ENCODE assay signal across 19 cellular contexts in the genomic region with DNA sequence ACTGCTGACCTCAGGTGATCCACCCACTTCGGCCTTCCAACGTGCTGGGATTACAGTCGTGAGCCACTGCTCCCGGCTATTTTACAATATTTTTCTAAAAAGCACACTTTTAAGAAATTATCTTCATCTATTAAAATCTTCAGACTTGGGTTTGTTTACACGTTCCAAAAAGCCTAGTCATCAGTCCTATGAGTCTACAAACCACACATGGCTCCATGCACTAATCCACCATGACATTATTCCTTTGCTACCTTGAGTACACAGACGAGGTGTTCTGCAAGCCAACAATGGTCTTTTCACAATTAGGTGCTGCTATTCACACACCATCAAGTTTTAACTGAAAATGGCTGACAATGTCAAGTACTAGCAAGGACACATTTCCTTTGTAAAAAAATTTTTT. TPM values are rescaled to one million over a fixed set of nuclear protein-coding genes. Genes with fewer than 3 reads are reported as not detected.
A peak's percentile ranks its signal among the peaks of the same experiment; 100 is the strongest.
DNase-seq lines count a peak whose midpoint lies in the region; TF ChIP-seq lines count a peak whose summit lies in the region.
"Had no signal": no experiment of that assay in that cellular context is flagged by ENCODE, and none has a peak within 500 bp of the region (broad histone marks: within the 10 kb centered on the region; RNA-seq: fewer than 3 reads in every experiment).

No MANE protein-coding gene starts in this region.

- H3K27ac ChIP-seq in adrenal gland = no peak overlapping the region
- H3K27ac ChIP-seq: HL-60, KMS-11 had no signal

- DNase-seq in AG08396 (ENCODE audit: low spot score) (peak; percentile 39), HT1080 (ENCODE audit: low read depth) (peak; percentile 41), amniotic epithelial cell (ENCODE audit: low read depth) (peak; percentile 23), iris pigment epithelial cell (ENCODE audit: low read depth) (peak; percentile 46), type B pancreatic cell (ENCODE audit: extremely low spot score, unreplicated experiment) (no peak), cardiac septum (ENCODE audit: low spot score) (no peak), adrenal gland (no peak)
- DNase-seq: ACHN; BE2C; CD4-positive, alpha-beta memory T cell; MM.1S; NCI-H1105; NCI-H187; NCI-H2171; NCI-H446 treated with DMSO at 0.1 percent for 48 hours; NCI-H748 treated with DMSO at 0.1 percent for 48 hours; SIG-M5 had no signal

- H3K36me3 ChIP-seq in adrenal gland (replicated peaks in 1 of 2) = no peaks in the 10 kb centered on the region
- H3K36me3 ChIP-seq: BE2C had no signal

- intact Hi-C loops in cardiac septum (cut with DNase I) = no loop called here
- intact Hi-C loops in adrenal gland (cut with DNase I) = no loop called here

- no peak overlapping the region for H3K4me3 Mint-ChIP-seq in type B pancreatic cell
- H3K4me3 Mint-ChIP-seq: CD4-positive, alpha-beta memory T cell had no signal

- no peaks in the 10 kb centered on the region for H3K9me3 ChIP-seq in adrenal gland (replicated peaks in 1 of 3)
- H3K9me3 ChIP-seq: BE2C had no signal

- no peak for TF ChIP-seq POLR2A in adrenal gland (IDR thresholded peaks at IDR 0.05)

- H3K27ac Mint-ChIP-seq in type B pancreatic cell = no peak overlapping the region
- H3K27ac Mint-ChIP-seq: CD4-positive, alpha-beta memory T cell had no signal

- no peaks in the 10 kb centered on the region for H3K4me1 Mint-ChIP-seq in type B pancreatic cell (ENCODE audit: unreplicated experiment)

- H3K4me3 ChIP-seq in adrenal gland = no peak overlapping the region

- WGBS in adrenal gland, 4 donors = 70 to 77% (median 75%) methylated on average over 6 of the region's 6 CpGs

- TF ChIP-seq CTCF in type B pancreatic cell (conservative IDR thresholded peaks at IDR 0.05) (no peak), adrenal gland (IDR thresholded peaks at IDR 0.05) (no peak)

- no peaks in the 10 kb centered on the region for H3K4me1 ChIP-seq in adrenal gland (replicated peaks in 1 of 2)
- H3K4me1 ChIP-seq: BE2C had no signal

- no peaks in the 10 kb centered on the region for H3K36me3 Mint-ChIP-seq in type B pancreatic cell
- H3K36me3 Mint-ChIP-seq: CD4-positive, alpha-beta memory T cell had no signal

- H3K27me3 Mint-ChIP-seq in type B pancreatic cell = no peaks in the 10 kb centered on the region

- no peaks in the 10 kb centered on the region for H3K27me3 ChIP-seq in adrenal gland
- H3K27me3 ChIP-seq: BE2C had no signal

- H3K9me3 Mint-ChIP-seq in type B pancreatic cell = no peaks in the 10 kb centered on the region

RNA-seq across cellular contexts. Expression of gene TRPM6, which starts 41.0 kb away (rescaled TPM):
- total RNA-seq in HT1080 (2014; rRNA removed; shearing (Covaris generic)) = 0.02 TPM in 1 of 2 replicates, not detected in the other
- polyA plus RNA-seq in HT1080 (2015; cell fraction: cytosol; rRNA removed) = 0.02 TPM in 1 of 2 replicates, not detected in the other
- 0.03 and 0.08 TPM in 2 replicates for polyA plus RNA-seq in HT1080 (2015; cell fraction: nucleus; rRNA removed)
- 1.4 and 16.9 TPM in 2 replicates for total RNA-seq in type B pancreatic cell (ENCODE audit: low replicate concordance)
- total RNA-seq in cardiac septum = 0.32 TPM
- total RNA-seq in adrenal gland = under 1 TPM; under 0.01 to 0.43 (median 0.21) TPM
- polyA plus RNA-seq in adrenal gland = under 1 TPM; 0.10 to 0.20 (median 0.16) TPM
- total RNA-seq: CD4-positive, alpha-beta memory T cell had no signal
- polyA plus RNA-seq: CD4-positive, alpha-beta memory T cell had no signal

Comparison
In these comparisons a context has a peak if more than half of its experiments do, and no peak if none do; other contexts are left out.
1. DNase-seq: peak in AG08396 (single experiment), HT1080 (single experiment), amniotic epithelial cell (single experiment) and iris pigment epithelial cell (single experiment); none in type B pancreatic cell (single experiment), cardiac septum (single experiment) and adrenal gland (0 of 7).